Comparison of ENCODE assay signal across 1 cellular context in genomic region chr1:980602-981395, GRCh38.
TF ChIP-seq lines count a peak whose summit lies in the region.

No MANE protein-coding gene starts in this region.

TF ChIP-seq in HepG2, 621 proteins besides CTCF, POLR2A, EP300 and RAD21 (continued from another document and continues in another):
- TF ChIP-seq, protein P1, sequence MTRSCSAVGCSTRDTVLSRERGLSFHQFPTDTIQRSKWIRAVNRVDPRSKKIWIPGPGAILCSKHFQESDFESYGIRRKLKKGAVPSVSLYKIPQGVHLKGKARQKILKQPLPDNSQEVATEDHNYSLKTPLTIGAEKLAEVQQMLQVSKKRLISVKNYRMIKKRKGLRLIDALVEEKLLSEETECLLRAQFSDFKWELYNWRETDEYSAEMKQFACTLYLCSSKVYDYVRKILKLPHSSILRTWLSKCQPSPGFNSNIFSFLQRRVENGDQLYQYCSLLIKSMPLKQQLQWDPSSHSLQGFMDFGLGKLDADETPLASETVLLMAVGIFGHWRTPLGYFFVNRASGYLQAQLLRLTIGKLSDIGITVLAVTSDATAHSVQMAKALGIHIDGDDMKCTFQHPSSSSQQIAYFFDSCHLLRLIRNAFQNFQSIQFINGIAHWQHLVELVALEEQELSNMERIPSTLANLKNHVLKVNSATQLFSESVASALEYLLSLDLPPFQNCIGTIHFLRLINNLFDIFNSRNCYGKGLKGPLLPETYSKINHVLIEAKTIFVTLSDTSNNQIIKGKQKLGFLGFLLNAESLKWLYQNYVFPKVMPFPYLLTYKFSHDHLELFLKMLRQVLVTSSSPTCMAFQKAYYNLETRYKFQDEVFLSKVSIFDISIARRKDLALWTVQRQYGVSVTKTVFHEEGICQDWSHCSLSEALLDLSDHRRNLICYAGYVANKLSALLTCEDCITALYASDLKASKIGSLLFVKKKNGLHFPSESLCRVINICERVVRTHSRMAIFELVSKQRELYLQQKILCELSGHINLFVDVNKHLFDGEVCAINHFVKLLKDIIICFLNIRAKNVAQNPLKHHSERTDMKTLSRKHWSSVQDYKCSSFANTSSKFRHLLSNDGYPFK (CRISPR knock-in tag; IDR thresholded peaks at IDR 0.05; ENCODE audit: borderline replicate concordance), result no peak
- TF ChIP-seq ZNF749 (CRISPR knock-in tag; IDR thresholded peaks at IDR 0.05; ENCODE audit: borderline replicate concordance), result no peak
- no peak for TF ChIP-seq ZNF547 (CRISPR knock-in tag; IDR thresholded peaks at IDR 0.05)
- no peak for TF ChIP-seq ZNF3 (CRISPR knock-in tag; IDR thresholded peaks at IDR 0.05)
- TF ChIP-seq ZBTB43 (CRISPR knock-in tag; conservative IDR thresholded peaks at IDR 0.05), result no peak
- TF ChIP-seq ZNF468 (CRISPR knock-in tag; IDR thresholded peaks at IDR 0.05), result no peak
- TF ChIP-seq, protein P2, sequence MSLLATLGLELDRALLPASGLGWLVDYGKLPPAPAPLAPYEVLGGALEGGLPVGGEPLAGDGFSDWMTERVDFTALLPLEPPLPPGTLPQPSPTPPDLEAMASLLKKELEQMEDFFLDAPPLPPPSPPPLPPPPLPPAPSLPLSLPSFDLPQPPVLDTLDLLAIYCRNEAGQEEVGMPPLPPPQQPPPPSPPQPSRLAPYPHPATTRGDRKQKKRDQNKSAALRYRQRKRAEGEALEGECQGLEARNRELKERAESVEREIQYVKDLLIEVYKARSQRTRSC (CRISPR knock-in tag; IDR thresholded peaks at IDR 0.05; ENCODE audit: low read depth), result no peak
- no peak for TF ChIP-seq KLF15 (CRISPR knock-in tag; IDR thresholded peaks at IDR 0.05; ENCODE audit: borderline replicate concordance)
- TF ChIP-seq ZBTB4 (CRISPR knock-in tag; IDR thresholded peaks at IDR 0.05; ENCODE audit: borderline replicate concordance), result no peak
- 0 out of 2 replicates have a peak, but pooled peaks have one; percentile 39 for TF ChIP-seq ESRRA (CRISPR knock-in tag; IDR thresholded peaks at IDR 0.05; ENCODE audit: low read depth)
- no peak for TF ChIP-seq ZFYVE20 (CRISPR knock-in tag; IDR thresholded peaks at IDR 0.05; ENCODE audit: borderline replicate concordance, low read depth)
- TF ChIP-seq RFX3 (CRISPR knock-in tag; IDR thresholded peaks at IDR 0.05), result no peak
- no peak for TF ChIP-seq ZNF646 (CRISPR knock-in tag; IDR thresholded peaks at IDR 0.05)
- TF ChIP-seq ZNF337 (CRISPR knock-in tag; IDR thresholded peaks at IDR 0.05; ENCODE audit: borderline replicate concordance, low read depth), result no peak
- no peak for TF ChIP-seq SMARCC2 (IDR thresholded peaks at IDR 0.05)
- no peak; the same call in 1 of the 2 replicates for TF ChIP-seq FOXO1 (CRISPR knock-in tag; IDR thresholded peaks at IDR 0.05)
- TF ChIP-seq JUN (CRISPR knock-in tag; IDR thresholded peaks at IDR 0.05), result no peak
- no peak for TF ChIP-seq ZNF879 (CRISPR knock-in tag; IDR thresholded peaks at IDR 0.05)
- TF ChIP-seq, protein P3, sequence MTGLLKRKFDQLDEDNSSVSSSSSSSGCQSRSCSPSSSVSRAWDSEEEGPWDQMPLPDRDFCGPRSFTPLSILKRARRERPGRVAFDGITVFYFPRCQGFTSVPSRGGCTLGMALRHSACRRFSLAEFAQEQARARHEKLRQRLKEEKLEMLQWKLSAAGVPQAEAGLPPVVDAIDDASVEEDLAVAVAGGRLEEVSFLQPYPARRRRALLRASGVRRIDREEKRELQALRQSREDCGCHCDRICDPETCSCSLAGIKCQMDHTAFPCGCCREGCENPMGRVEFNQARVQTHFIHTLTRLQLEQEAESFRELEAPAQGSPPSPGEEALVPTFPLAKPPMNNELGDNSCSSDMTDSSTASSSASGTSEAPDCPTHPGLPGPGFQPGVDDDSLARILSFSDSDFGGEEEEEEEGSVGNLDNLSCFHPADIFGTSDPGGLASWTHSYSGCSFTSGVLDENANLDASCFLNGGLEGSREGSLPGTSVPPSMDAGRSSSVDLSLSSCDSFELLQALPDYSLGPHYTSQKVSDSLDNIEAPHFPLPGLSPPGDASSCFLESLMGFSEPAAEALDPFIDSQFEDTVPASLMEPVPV (CRISPR knock-in tag; IDR thresholded peaks at IDR 0.05), result no peak
- TF ChIP-seq NONO (IDR thresholded peaks at IDR 0.05), result no peak
- TF ChIP-seq NONO (CRISPR knock-in tag; conservative IDR thresholded peaks at IDR 0.05), result no peak
- no peak for TF ChIP-seq ATF7 (IDR thresholded peaks at IDR 0.05)
- TF ChIP-seq ATF7 (CRISPR knock-in tag; IDR thresholded peaks at IDR 0.05), result no peak
- TF ChIP-seq ZNF691 (CRISPR knock-in tag; IDR thresholded peaks at IDR 0.05; ENCODE audit: borderline replicate concordance, low read depth), result peak; percentile 70; the same call in 1 of the 2 replicates
- no peak for TF ChIP-seq MTF2 (CRISPR knock-in tag; IDR thresholded peaks at IDR 0.05; ENCODE audit: borderline replicate concordance)
- TF ChIP-seq JUND (CRISPR knock-in tag; IDR thresholded peaks at IDR 0.05), result no peak
- TF ChIP-seq ADNP (CRISPR knock-in tag; IDR thresholded peaks at IDR 0.05), result no peak
- TF ChIP-seq KLF9 (CRISPR knock-in tag; IDR thresholded peaks at IDR 0.05; ENCODE audit: low read depth), result no peak
- no peak for TF ChIP-seq POGZ (CRISPR knock-in tag; IDR thresholded peaks at IDR 0.05)
- TF ChIP-seq, protein P4, sequence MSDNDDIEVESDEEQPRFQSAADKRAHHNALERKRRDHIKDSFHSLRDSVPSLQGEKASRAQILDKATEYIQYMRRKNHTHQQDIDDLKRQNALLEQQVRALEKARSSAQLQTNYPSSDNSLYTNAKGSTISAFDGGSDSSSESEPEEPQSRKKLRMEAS (IDR thresholded peaks at IDR 0.05), result no peak
- TF ChIP-seq ZNF24 (IDR thresholded peaks at IDR 0.05), result no peak
- no peak for TF ChIP-seq ZNF772 (CRISPR knock-in tag; IDR thresholded peaks at IDR 0.05)
- TF ChIP-seq, protein P5, sequence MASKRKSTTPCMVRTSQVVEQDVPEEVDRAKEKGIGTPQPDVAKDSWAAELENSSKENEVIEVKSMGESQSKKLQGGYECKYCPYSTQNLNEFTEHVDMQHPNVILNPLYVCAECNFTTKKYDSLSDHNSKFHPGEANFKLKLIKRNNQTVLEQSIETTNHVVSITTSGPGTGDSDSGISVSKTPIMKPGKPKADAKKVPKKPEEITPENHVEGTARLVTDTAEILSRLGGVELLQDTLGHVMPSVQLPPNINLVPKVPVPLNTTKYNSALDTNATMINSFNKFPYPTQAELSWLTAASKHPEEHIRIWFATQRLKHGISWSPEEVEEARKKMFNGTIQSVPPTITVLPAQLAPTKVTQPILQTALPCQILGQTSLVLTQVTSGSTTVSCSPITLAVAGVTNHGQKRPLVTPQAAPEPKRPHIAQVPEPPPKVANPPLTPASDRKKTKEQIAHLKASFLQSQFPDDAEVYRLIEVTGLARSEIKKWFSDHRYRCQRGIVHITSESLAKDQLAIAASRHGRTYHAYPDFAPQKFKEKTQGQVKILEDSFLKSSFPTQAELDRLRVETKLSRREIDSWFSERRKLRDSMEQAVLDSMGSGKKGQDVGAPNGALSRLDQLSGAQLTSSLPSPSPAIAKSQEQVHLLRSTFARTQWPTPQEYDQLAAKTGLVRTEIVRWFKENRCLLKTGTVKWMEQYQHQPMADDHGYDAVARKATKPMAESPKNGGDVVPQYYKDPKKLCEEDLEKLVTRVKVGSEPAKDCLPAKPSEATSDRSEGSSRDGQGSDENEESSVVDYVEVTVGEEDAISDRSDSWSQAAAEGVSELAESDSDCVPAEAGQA (IDR thresholded peaks at IDR 0.05; ENCODE audit: low read depth), result no peak
- TF ChIP-seq, protein P5 (CRISPR knock-in tag; IDR thresholded peaks at IDR 0.05; ENCODE audit: borderline replicate concordance), result no peak
